ENCODE assay signal across 9 cellular contexts in genomic region chr9:73001860-73002259, GRCh38. TPM values are rescaled to one million over a fixed set of nuclear protein-coding genes. Genes with fewer than 3 reads are reported as not detected.
"Had no signal": no experiment of that assay in that cellular context is flagged by ENCODE, and none has a peak within 500 bp of the region (broad histone marks: within the 10 kb centered on the region; RNA-seq: fewer than 3 reads in every experiment).

No MANE protein-coding gene starts in this region.

- H3K4me1 ChIP-seq: HAP-1 had no signal

- H3K9ac ChIP-seq: GM23248 had no signal

- H3K36me3 ChIP-seq: HAP-1 had no signal

- DNase-seq: GM23248, GOT3, H7, H9, HCEC 1CT, HFFc6 had no signal

- H3K9me3 ChIP-seq: HAP-1 had no signal

- H2AFZ ChIP-seq: GM23248, GM23338 had no signal

- H3K4me3 ChIP-seq: GM23248, GM23338, HAP-1 had no signal

- H3K27ac ChIP-seq: GM23248 had no signal

- FAIRE-seq: H1 had no signal

- ATAC-seq: GM23338 had no signal

- H3K4me2 ChIP-seq: GM23338 had no signal

RNA-seq across cellular contexts. Expression of gene ALDH1A1, which starts 49.0 kb away (rescaled TPM):
- total RNA-seq: GM23248 had no signal
- polyA plus RNA-seq: GM23248 had no signal
